ENCODE assay signal across 7 cellular contexts in the genomic region with DNA sequence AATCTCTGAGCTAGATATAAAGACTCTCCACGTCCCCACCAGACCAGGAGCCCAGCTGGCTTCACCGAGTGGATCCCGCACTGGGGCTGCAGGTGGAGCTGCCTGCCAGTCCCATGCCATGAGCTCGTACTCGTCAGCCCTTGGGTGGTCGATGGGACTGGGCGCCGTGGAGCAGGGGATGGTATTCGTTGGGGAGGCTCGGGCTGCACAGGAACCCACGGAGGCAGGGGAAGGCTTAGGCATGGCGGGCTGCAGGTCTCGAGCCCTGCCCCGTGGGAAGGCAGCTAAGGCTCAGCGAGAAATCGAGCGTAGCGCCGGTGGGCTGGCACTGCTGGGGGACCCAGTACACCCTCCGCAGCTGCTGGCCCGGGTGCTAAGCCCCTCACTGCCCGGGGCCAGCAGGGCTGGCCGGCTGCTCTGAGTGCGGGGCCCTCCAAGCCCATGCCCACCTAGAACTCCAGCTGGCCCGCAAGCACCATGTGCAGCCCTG. TPM values are rescaled to one million over a fixed set of nuclear protein-coding genes. Genes with fewer than 3 reads are reported as not detected.
"Had no signal": no experiment of that assay in that cellular context is flagged by ENCODE, and none has a peak within 500 bp of the region (broad histone marks: within the 10 kb centered on the region; RNA-seq: fewer than 3 reads in every experiment).

No MANE protein-coding gene starts in this region.

RNA-seq across cellular contexts. Expression of a gene that starts 40.7 kb away (rescaled TPM):
- total RNA-seq: kidney, kidney epithelial cell, left ventricle myocardium inferior, lung microvascular endothelial cell, mammary epithelial cell, mononuclear cell, myocyte had no signal
